In genomic region chr12:79420146-79420618, GRCh38 we compare ENCODE assay signal across 8 cellular contexts.
DNase-seq lines count a peak whose midpoint lies in the region; ATAC-seq and TF ChIP-seq lines count a peak whose summit lies in the region.

No MANE protein-coding gene starts in this region.

- DNase-seq in NCI-H2171 treated with DMSO at 0.1 percent for 48 hours (lab: John Stamatoyannopoulos, UW) (peak; percentile 49), NCI-H2171 (lab: John Stamatoyannopoulos, UW) (no peak), NCI-H748 treated with DMSO at 0.1 percent for 48 hours (lab: John Stamatoyannopoulos, UW) (peak; percentile 10), esophagus squamous epithelium (lab: John Stamatoyannopoulos, UW) (no peak), prostate gland (ENCODE audit: low spot score) (peak; percentile 22), ecto neural progenitor cell (ENCODE audit: low spot score) (no peak)
- DNase-seq in effector memory CD8-positive, alpha-beta T cell = no peak

- H3K36me3 Mint-ChIP-seq in effector memory CD8-positive, alpha-beta T cell (ENCODE audit: insufficient read depth) = no peaks in the 10 kb centered on the region

- TF ChIP-seq POLR2A in esophagus squamous epithelium (IDR thresholded peaks at IDR 0.05) (no peak), prostate gland (IDR thresholded peaks at IDR 0.05) (no peak)

- H3K4me1 ChIP-seq in esophagus squamous epithelium (peaks cover 0 to 71% (median 18%) of the 10 kb centered on the region in 3 donors), prostate gland (replicated peaks) (peaks cover 3% of the 10 kb centered on the region)

- H3K27me3 ChIP-seq in esophagus squamous epithelium (no peaks in the 10 kb centered on the region), prostate gland (replicated peaks; ENCODE audit: insufficient read depth) (no peaks in the 10 kb centered on the region)

- H3K9me3 ChIP-seq in esophagus squamous epithelium = no peaks in the 10 kb centered on the region
- H3K9me3 ChIP-seq in prostate gland = no peaks in the 10 kb centered on the region

- H3K36me3 ChIP-seq in esophagus squamous epithelium = no peaks in the 10 kb centered on the region
- H3K36me3 ChIP-seq in prostate gland = no peaks in the 10 kb centered on the region

- H3K9me3 Mint-ChIP-seq in effector memory CD8-positive, alpha-beta T cell = no peaks in the 10 kb centered on the region

- H3K4me3 Mint-ChIP-seq in effector memory CD8-positive, alpha-beta T cell = no peak overlapping the region

- no peak overlapping the region for H3K27ac Mint-ChIP-seq in effector memory CD8-positive, alpha-beta T cell

- H3K27ac ChIP-seq in esophagus squamous epithelium = peak overlapping the region in 1 of 4 donors; percentile 38
- H3K27ac ChIP-seq in prostate gland = peak overlapping the region; percentile 36 to 40

- H3K4me1 Mint-ChIP-seq in effector memory CD8-positive, alpha-beta T cell (ENCODE audit: low read depth in 2 of 2) = no peaks in the 10 kb centered on the region

- H3K4me3 ChIP-seq in esophagus squamous epithelium (no peak overlapping the region), prostate gland (no peak overlapping the region)

- peak; percentile 9 to 76 (median 50) for TF ChIP-seq CTCF in esophagus squamous epithelium (IDR thresholded peaks at IDR 0.05)
- TF ChIP-seq CTCF in prostate gland (IDR thresholded peaks at IDR 0.05) = peak in 3 of 4 experiments; percentile 42 to 69 (median 57)

- intact Hi-C loops in esophagus squamous epithelium (cut with DNase I) = loop anchor here (10.0 kb wide), 1 partner anchor 115 kb away; no protein-coding TSS in a partner anchor
- intact Hi-C loops in prostate gland (cut with DNase I) = loop anchor here (5.0 kb wide), 1 partner anchor 272 kb away; the partner anchor contains the start of gene PAWR

- ATAC-seq in effector memory CD8-positive, alpha-beta T cell (replicated peaks) = no peak
- ATAC-seq in GM21576 (IDR thresholded peaks at IDR 0.05; ENCODE audit: unreplicated experiment) = no peak

- H3K27me3 Mint-ChIP-seq in effector memory CD8-positive, alpha-beta T cell = no peaks in the 10 kb centered on the region

Comparison
In these comparisons a context has a peak if more than half of its experiments do, and no peak if none do; other contexts are left out.
1. DNase-seq: peak in NCI-H2171 treated with DMSO at 0.1 percent for 48 hours (single experiment), NCI-H748 treated with DMSO at 0.1 percent for 48 hours (single experiment) and prostate gland (single experiment); none in NCI-H2171 (single experiment), esophagus squamous epithelium (single experiment), effector memory CD8-positive, alpha-beta T cell (0 of 3) and ecto neural progenitor cell (single experiment).